ENCODE assay signal across 15 cellular contexts in the genomic region with DNA sequence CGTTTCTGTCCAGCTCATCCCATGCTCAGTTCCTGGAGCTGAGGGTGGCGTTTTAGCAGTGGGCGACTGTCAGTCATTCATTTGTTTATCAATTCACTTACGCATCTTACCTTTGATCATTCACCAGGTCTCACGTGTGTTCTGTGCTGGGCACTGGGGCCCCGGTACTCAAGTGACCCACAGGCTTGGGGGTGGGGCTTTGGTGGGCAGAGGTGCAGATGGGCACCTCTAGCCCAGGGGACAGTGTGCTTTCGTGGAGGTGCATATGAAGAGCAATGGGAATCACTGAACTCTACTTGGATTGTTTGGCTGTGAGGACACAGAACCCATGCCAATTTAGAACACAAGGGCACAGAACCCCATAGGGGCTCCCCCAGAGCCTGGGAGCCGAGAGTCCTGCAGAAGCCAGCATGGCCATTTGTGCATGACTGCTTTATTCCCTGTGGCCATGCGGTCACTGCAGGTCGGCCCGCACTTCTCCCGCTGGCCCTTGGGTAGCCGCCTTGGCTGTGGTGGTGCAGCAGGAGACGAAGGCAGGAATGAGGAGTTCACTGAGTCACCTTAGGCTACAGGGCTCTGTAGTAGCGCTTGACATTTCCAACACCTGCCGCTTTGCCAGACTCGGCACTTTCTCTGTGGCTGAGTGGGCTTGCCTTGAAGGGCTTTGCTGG.
A peak's percentile ranks its signal among the peaks of the same experiment; 100 is the strongest.
DNase-seq lines count a peak whose midpoint lies in the region; ATAC-seq, FAIRE-seq and TF ChIP-seq lines count a peak whose summit lies in the region.
"Had no signal": no experiment of that assay in that cellular context is flagged by ENCODE, and none has a peak within 500 bp of the region (broad histone marks: within the 10 kb centered on the region; RNA-seq: fewer than 3 reads in every experiment).

No MANE protein-coding gene starts in this region.

- FAIRE-seq in small intestine (lab: Jason Lieb, UNC), result no peak

- TF ChIP-seq CTCF in HEK293 (tag by site-specific recombination; IDR thresholded peaks at IDR 0.05) (no peak), coronary artery (IDR thresholded peaks at IDR 0.05) (no peak)

- H3K9me3 ChIP-seq in HEK293 (ENCODE audit: control insufficient read depth, insufficient read depth, low read depth, low read length) (no peaks in the 10 kb centered on the region), small intestine (ENCODE audit: control insufficient read depth, low read depth) (no peaks in the 10 kb centered on the region)

- CTCF ChIA-PET in HEK293 (lab: Yijun Ruan, JAX), result interaction anchor here (0.8 kb wide), 1 partner anchor 423 kb away, joined by 3 read pairs; no protein-coding TSS in a partner anchor

- no peaks in the 10 kb centered on the region for H3K9me3 Mint-ChIP-seq in naive B cell
- H3K9me3 Mint-ChIP-seq: CD4-positive, alpha-beta T cell; IgD-negative memory B cell had no signal

- POLR2A ChIA-PET in HEK293 (lab: Yijun Ruan, JAX), result no interaction called here

- H3K27ac Mint-ChIP-seq in naive B cell, result peak overlapping the region in 5 of 6 donors; percentile 41 to 96 (median 73)
- H3K27ac Mint-ChIP-seq: CD4-positive, alpha-beta T cell had no signal

- peaks cover 39 to 59% (median 56%) of the 10 kb centered on the region in 3 donors for H3K4me1 Mint-ChIP-seq in naive B cell

- H3K36me3 ChIP-seq in HEK293 (ENCODE audit: control insufficient read depth in 2 of 2, insufficient read depth in 1 of 2, low read length in 2 of 2), result peaks cover 0 to 3% of the 10 kb centered on the region in 2 experiments; a peak in 1 of 3 replicates
- H3K36me3 ChIP-seq in small intestine (ENCODE audit: control insufficient read depth in 2 of 2, insufficient read depth in 2 of 2, low read length in 2 of 2), result no peaks in the 10 kb centered on the region

- WGBS in small intestine, 3 donors, result 91 to 92% (median 91%) methylated on average over 16 to 17 of the region's 17 CpGs

- H3K27ac ChIP-seq in HEK293 (ENCODE audit: extremely low read depth, low read depth, low read length), result no peak overlapping the region; the same call in 1 of the 2 replicates
- H3K27ac ChIP-seq in coronary artery, result no peak overlapping the region
- peak overlapping the region in 1 of 2 donors; percentile 7 for H3K27ac ChIP-seq in small intestine (ENCODE audit: low read depth in 1 of 2, low read length in 1 of 2)

- ATAC-seq in naive B cell (ENCODE audit: low read depth in 2 of 2), result no peak
- ATAC-seq in sciatic nerve, result no peak
- no peak for ATAC-seq in GM21360 (IDR thresholded peaks at IDR 0.05; ENCODE audit: unreplicated experiment)
- ATAC-seq in HG03520 (IDR thresholded peaks at IDR 0.05; ENCODE audit: unreplicated experiment), result no peak

- no peaks in the 10 kb centered on the region for H3K27me3 Mint-ChIP-seq in naive B cell
- H3K27me3 Mint-ChIP-seq: CD4-positive, alpha-beta T cell; IgD-negative memory B cell had no signal

- H3K4me3 ChIP-seq in HEK293 (ENCODE audit: low read depth, low read length) (no peak overlapping the region), coronary artery (peak overlapping the region; percentile 41), small intestine (ENCODE audit: low read depth in 1 of 2, low read length in 2 of 2) (no peak overlapping the region)

- DNase-seq in coronary artery (ENCODE audit: low spot score), result no peak
- no peak for DNase-seq in naive B cell
- peak; percentile 26 for DNase-seq in sciatic nerve (ENCODE audit: low spot score)
- no peak for DNase-seq in small intestine
- DNase-seq in middle frontal gyrus (ENCODE audit: extremely low spot score, low spot score), result no peak
- DNase-seq: AML-193; Calu3; CD4-positive, alpha-beta T cell; DMS79; NCI-H82; SHP77 treated with DMSO at 0.1 percent for 48 hours had no signal

- H3K36me3 Mint-ChIP-seq in naive B cell, result peaks cover 0 to 2% of the 10 kb centered on the region in 2 donors

- peaks cover 13% of the 10 kb centered on the region for H3K4me1 ChIP-seq in HEK293 (ENCODE audit: control insufficient read depth, insufficient read depth, low read length)
- no peaks in the 10 kb centered on the region for H3K4me1 ChIP-seq in small intestine (ENCODE audit: control insufficient read depth in 2 of 2, insufficient read depth in 1 of 2, low read depth in 1 of 2, low read length in 1 of 2)

- no peaks in the 10 kb centered on the region for H3K27me3 ChIP-seq in small intestine (ENCODE audit: control insufficient read depth in 2 of 2, insufficient read depth in 2 of 2, low read length in 2 of 2)

- H3K4me3 Mint-ChIP-seq in naive B cell, result no peak overlapping the region
- H3K4me3 Mint-ChIP-seq: CD4-positive, alpha-beta T cell had no signal

- intact Hi-C loops in sciatic nerve (cut with DNase I), result no loop called here

TF ChIP-seq in HEK293, 187 proteins besides CTCF, POLR2A, EP300 and RAD21:
- TF ChIP-seq, protein P1, sequence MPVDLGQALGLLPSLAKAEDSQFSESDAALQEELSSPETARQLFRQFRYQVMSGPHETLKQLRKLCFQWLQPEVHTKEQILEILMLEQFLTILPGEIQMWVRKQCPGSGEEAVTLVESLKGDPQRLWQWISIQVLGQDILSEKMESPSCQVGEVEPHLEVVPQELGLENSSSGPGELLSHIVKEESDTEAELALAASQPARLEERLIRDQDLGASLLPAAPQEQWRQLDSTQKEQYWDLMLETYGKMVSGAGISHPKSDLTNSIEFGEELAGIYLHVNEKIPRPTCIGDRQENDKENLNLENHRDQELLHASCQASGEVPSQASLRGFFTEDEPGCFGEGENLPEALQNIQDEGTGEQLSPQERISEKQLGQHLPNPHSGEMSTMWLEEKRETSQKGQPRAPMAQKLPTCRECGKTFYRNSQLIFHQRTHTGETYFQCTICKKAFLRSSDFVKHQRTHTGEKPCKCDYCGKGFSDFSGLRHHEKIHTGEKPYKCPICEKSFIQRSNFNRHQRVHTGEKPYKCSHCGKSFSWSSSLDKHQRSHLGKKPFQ (tag by site-specific recombination; IDR thresholded peaks at IDR 0.05), result no peak
- TF ChIP-seq ZNF155 (tag by site-specific recombination; IDR thresholded peaks at IDR 0.05) (no peak), ZBTB20 (tag by site-specific recombination; IDR thresholded peaks at IDR 0.05) (peak; percentile 81)
- TF ChIP-seq, protein P2, sequence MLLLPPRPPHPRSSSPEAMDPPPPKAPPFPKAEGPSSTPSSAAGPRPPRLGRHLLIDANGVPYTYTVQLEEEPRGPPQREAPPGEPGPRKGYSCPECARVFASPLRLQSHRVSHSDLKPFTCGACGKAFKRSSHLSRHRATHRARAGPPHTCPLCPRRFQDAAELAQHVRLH (tag by site-specific recombination; IDR thresholded peaks at IDR 0.05), result no peak
TF ChIP-seq in HEK293: peak in this region for 1.
